21 cellular contexts compared by ENCODE assay signal in genomic region chr21:42089665-42090310, GRCh38. TPM values are rescaled to one million over a fixed set of nuclear protein-coding genes. Genes with fewer than 3 reads are reported as not detected.
"Had no signal": no experiment of that assay in that cellular context is flagged by ENCODE, and none has a peak within 500 bp of the region (broad histone marks: within the 10 kb centered on the region; RNA-seq: fewer than 3 reads in every experiment).

No MANE protein-coding gene starts in this region.

- H3K4me2 ChIP-seq: smooth muscle cell had no signal

- H3K9me3 ChIP-seq: breast epithelium, esophagus squamous epithelium, thoracic aorta, upper lobe of right lung had no signal

- H3K27me3 ChIP-seq: breast epithelium had no signal

- H3K27ac ChIP-seq: breast epithelium, esophagus squamous epithelium, upper lobe of right lung had no signal

- H3K4me1 ChIP-seq: breast epithelium, upper lobe of right lung had no signal

- H3K4me3 ChIP-seq: breast epithelium, esophagus squamous epithelium, smooth muscle cell, thoracic aorta, upper lobe of right lung had no signal

- DNase-seq: activated CD8-positive, alpha-beta memory T cell treated with anti-CD3 and anti-CD28 coated beads, Interleukin-2, amount 50 U/mL, for 4 hours; activated effector memory CD4-positive, alpha-beta T cell treated with Interleukin-2 at 50 U/mL for 16 hours; activated naive CD4-positive, alpha-beta T cell treated with anti-CD3 and anti-CD28 coated beads, Interleukin-2, amount 50 U/mL, for 16 hours; activated T-cell treated with anti-CD3 and anti-CD28 coated beads, Interleukin-2, amount 50 U/mL, for 4 hours; cerebellar nuclear complex; effector CD8-positive, alpha-beta T cell; esophagus squamous epithelium; stimulated activated CD4-positive, alpha-beta T cell treated with anti-CD3 and anti-CD28 coated beads, Interleukin-4, amount 100 ng/mL, for 24 hours; T-helper 17 cell; upper lobe of right lung had no signal

- H3K36me3 ChIP-seq: breast epithelium, esophagus squamous epithelium, thoracic aorta, upper lobe of right lung had no signal

- ATAC-seq: stimulated activated effector memory CD8-positive, alpha-beta T cell treated with anti-CD3 and anti-CD28 coated beads, Interleukin-12 subunit alpha, Interleukin-12 subunit beta, amount 100 ng/mL, for 72 hours; T-helper 17 cell; upper lobe of right lung; WTC11 had no signal

RNA-seq across cellular contexts. Expression of gene UMODL1, which starts 18.7 kb away (rescaled TPM):
- total RNA-seq: activated CD4-positive, alpha-beta T cell treated with anti-CD3 and anti-CD28 coated beads, Interleukin-2, amount 10 ng/mL, durations not matched to agents 24 days and 14 days; activated T-cell treated with anti-CD3 and anti-CD28 coated beads, Interleukin-2, amount 50 U/mL, for 4 hours; astrocyte; breast epithelium; endothelial cell of umbilical vein; esophagus squamous epithelium; mesenteric fat pad; sciatic nerve; smooth muscle cell; WTC11 had no signal
- polyA plus RNA-seq: adipose tissue, endothelial cell of umbilical vein had no signal
